In the genomic region with DNA sequence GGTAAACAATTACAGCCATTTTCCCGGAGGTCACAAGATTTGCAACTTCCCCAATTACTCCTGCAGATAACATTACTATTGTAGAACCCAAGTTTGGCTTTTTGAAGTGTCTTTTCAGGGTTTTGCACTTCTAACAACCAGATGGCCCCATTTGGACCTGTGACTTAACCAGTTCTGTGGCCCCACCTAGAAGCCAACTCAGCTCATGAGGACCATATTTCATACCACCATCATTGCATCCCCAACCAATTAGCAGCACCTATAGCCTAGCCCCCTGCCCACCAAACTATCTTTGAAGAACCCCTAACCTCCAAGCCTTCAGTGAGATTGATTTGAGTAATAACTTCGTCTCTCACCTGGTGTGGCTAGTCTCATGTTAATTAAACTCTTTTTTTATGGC, we compare ENCODE assay signal across 20 cellular contexts. TPM values are rescaled to one million over a fixed set of nuclear protein-coding genes. Genes with fewer than 3 reads are reported as not detected.
DNase-seq lines count a peak whose midpoint lies in the region; ATAC-seq and TF ChIP-seq lines count a peak whose summit lies in the region.
"Had no signal": no experiment of that assay in that cellular context is flagged by ENCODE, and none has a peak within 500 bp of the region (broad histone marks: within the 10 kb centered on the region; RNA-seq: fewer than 3 reads in every experiment).

No MANE protein-coding gene starts in this region.

- no peak overlapping the region for H2BK120ac ChIP-seq in mesendoderm (ENCODE audit: low read depth, low read length)

- H3K27ac ChIP-seq in GM23338 (ENCODE audit: low read depth): peak overlapping the region; percentile 92
- peak overlapping the region; percentile 96 for H3K27ac ChIP-seq in HUES64 (ENCODE audit: low read depth, low read length)
- peak overlapping the region; percentile 39 for H3K27ac ChIP-seq in mesendoderm (ENCODE audit: low read depth, low read length)
- no peak overlapping the region for H3K27ac ChIP-seq in WERI-Rb-1
- H3K27ac ChIP-seq: 22Rv1, A549 had no signal

- POLR2A ChIA-PET in GM10248 (lab: Yijun Ruan, JAX): no interaction called here

- no peaks in the 10 kb centered on the region for H3K79me2 ChIP-seq in GM23338 (replicated peaks; ENCODE audit: insufficient read depth)
- H3K79me2 ChIP-seq in mesendoderm (ENCODE audit: control insufficient read depth, insufficient read depth, low read length): no peaks in the 10 kb centered on the region

- H3K4me1 ChIP-seq in GM23338 (ENCODE audit: insufficient read depth): peaks cover 27% of the 10 kb centered on the region
- peaks cover 39% of the 10 kb centered on the region for H3K4me1 ChIP-seq in HUES64 (ENCODE audit: insufficient read depth, low read length)
- peaks cover 8% of the 10 kb centered on the region for H3K4me1 ChIP-seq in mesendoderm (ENCODE audit: control insufficient read depth, low read depth, low read length)
- H3K4me1 ChIP-seq: A549 had no signal

- no peak overlapping the region for H3K56ac ChIP-seq in mesendoderm (ENCODE audit: low read length)

- no peak overlapping the region for H2BK15ac ChIP-seq in mesendoderm (replicated peaks; ENCODE audit: low read depth)

- DNase-seq in GM23338 (ENCODE audit: low spot score) (peak; percentile 20), glutamatergic neuron (no peak), mesendoderm (no peak), WERI-Rb-1 (no peak), SKM-1 treated with dmso at 0.1 percent for 144 hours (lab: John Stamatoyannopoulos, UW; ENCODE audit: unreplicated experiment) (no peak), GM10248 (ENCODE audit: extremely low spot score) (no peak)
- DNase-seq: AML-193; Calu3; CD4-positive, alpha-beta memory T cell; DMS79 treated with DMSO at 0.1 percent for 48 hours; GF-D8; HFFc6; IMR-90 had no signal

- no peak overlapping the region for H4K8ac ChIP-seq in mesendoderm (ENCODE audit: low read depth, low read length)

- H3K36me3 Mint-ChIP-seq in GM23338 (ENCODE audit: low read depth): peaks cover 13% of the 10 kb centered on the region
- no peaks in the 10 kb centered on the region for H3K36me3 Mint-ChIP-seq in glutamatergic neuron (ENCODE audit: unreplicated experiment)
- H3K36me3 Mint-ChIP-seq: CD4-positive, alpha-beta memory T cell had no signal

- no peak overlapping the region for H4K5ac ChIP-seq in mesendoderm (ENCODE audit: low read length)

- H3K18ac ChIP-seq in mesendoderm (ENCODE audit: low read length): peak overlapping the region; percentile 84

- TF ChIP-seq CTCF in GM23338 (conservative IDR thresholded peaks at IDR 0.05; ENCODE audit: low read depth in 2 of 2) (no peak), glutamatergic neuron (IDR thresholded peaks at IDR 0.05; ENCODE audit: partially characterized antibody, unreplicated experiment) (no peak), WERI-Rb-1 (IDR thresholded peaks at IDR 0.05; ENCODE audit: low read depth, low read length) (no peak), GM10248 (IDR thresholded peaks at IDR 0.05; ENCODE audit: control extremely low read depth, extremely low read depth, low read depth, missing control alignments) (no peak)

- H3K27me3 Mint-ChIP-seq in GM23338 (ENCODE audit: insufficient read depth, low read depth, poor library complexity) (peaks cover 5% of the 10 kb centered on the region), glutamatergic neuron (ENCODE audit: unreplicated experiment) (peaks cover 2% of the 10 kb centered on the region)

- peaks cover 6% of the 10 kb centered on the region; the same call in 1 of the 2 replicates for H3K9me2 ChIP-seq in GM23338 (ENCODE audit: insufficient read depth)

- peak overlapping the region; percentile 21 for H3K9ac ChIP-seq in HUES64 (ENCODE audit: low read depth, low read length)
- no peak overlapping the region for H3K9ac ChIP-seq in mesendoderm (ENCODE audit: low read length)

- no peaks in the 10 kb centered on the region for H4K20me1 ChIP-seq in GM23338 (replicated peaks; ENCODE audit: insufficient read depth)

- H2AFZ ChIP-seq in GM23338: no peak overlapping the region

- CTCF ChIA-PET in GM10248 (lab: Yijun Ruan, JAX): interaction anchor here (1.2 kb wide), 1 partner anchor 18 kb away, joined by 3 read pairs; no protein-coding TSS in a partner anchor

- peak overlapping the region; percentile 41 for H2BK5ac ChIP-seq in mesendoderm (ENCODE audit: low read length)

- peak overlapping the region; percentile 3 for H3K4me3 ChIP-seq in GM23338
- H3K4me3 ChIP-seq in HUES64 (ENCODE audit: low read length): peak overlapping the region; percentile 17; the same call in 1 of the 2 replicates
- H3K4me3 ChIP-seq in mesendoderm (ENCODE audit: low read length): no peak overlapping the region
- no peak overlapping the region for H3K4me3 ChIP-seq in WERI-Rb-1 (ENCODE audit: low read depth, low read length)
- H3K4me3 ChIP-seq: A549, GM12878, K562 had no signal

- H3K27me3 ChIP-seq in GM23338 (ENCODE audit: insufficient read depth) (no peaks in the 10 kb centered on the region), HUES64 (ENCODE audit: insufficient read depth, low read length) (no peaks in the 10 kb centered on the region), mesendoderm (ENCODE audit: insufficient read depth, low read length, poor library complexity) (no peaks in the 10 kb centered on the region), WERI-Rb-1 (ENCODE audit: insufficient read depth, low read depth, severe bottlenecking) (no peaks in the 10 kb centered on the region)

- H3K4me1 Mint-ChIP-seq in GM23338 (peaks cover 37% of the 10 kb centered on the region), glutamatergic neuron (ENCODE audit: low read depth, unreplicated experiment) (peaks cover 17% of the 10 kb centered on the region)
- H3K4me1 Mint-ChIP-seq: CD4-positive, alpha-beta memory T cell had no signal

- H3K4me2 ChIP-seq in GM23338: peak overlapping the region; percentile 35
- H3K4me2 ChIP-seq in mesendoderm (ENCODE audit: low read length): no peak overlapping the region
- H3K4me2 ChIP-seq: A549 had no signal

- peak; percentile 30; the same call in 2 of the 3 replicates for ATAC-seq in GM23338
- ATAC-seq: A549, GM12878, HCT116, K562 had no signal

- H3K36me3 ChIP-seq in GM23338 (ENCODE audit: insufficient read depth) (no peaks in the 10 kb centered on the region), HUES64 (ENCODE audit: insufficient read depth, low read length) (no peaks in the 10 kb centered on the region), mesendoderm (ENCODE audit: control insufficient read depth, insufficient read depth, low read length) (no peaks in the 10 kb centered on the region), WERI-Rb-1 (no peaks in the 10 kb centered on the region)

- H3K9me3 Mint-ChIP-seq in GM23338 (peaks cover 16% of the 10 kb centered on the region), glutamatergic neuron (ENCODE audit: unreplicated experiment) (peaks cover 5% of the 10 kb centered on the region)

- no peak overlapping the region for H3K23ac ChIP-seq in mesendoderm (ENCODE audit: low read length)

- H3K9me3 ChIP-seq in HUES64 (ENCODE audit: insufficient read depth, low read depth, low read length): peaks cover 5% of the 10 kb centered on the region; the same call in 1 of the 2 replicates
- H3K9me3 ChIP-seq in WERI-Rb-1 (ENCODE audit: severe bottlenecking): no peaks in the 10 kb centered on the region
- H3K9me3 ChIP-seq: A549 had no signal

- peaks cover 5% of the 10 kb centered on the region; the same call in 1 of the 2 replicates for H3F3A ChIP-seq in GM23338 (replicated peaks; ENCODE audit: low read depth)

- peak overlapping the region; percentile 68 for H3K27ac Mint-ChIP-seq in GM23338
- H3K27ac Mint-ChIP-seq in glutamatergic neuron (ENCODE audit: unreplicated experiment): peak overlapping the region; percentile 71
- H3K27ac Mint-ChIP-seq: CD4-positive, alpha-beta memory T cell; HFFc6 had no signal

- no peak overlapping the region for H3K4ac ChIP-seq in mesendoderm (ENCODE audit: low read depth, low read length)

- peak overlapping the region; percentile 53 for H3K4me3 Mint-ChIP-seq in GM23338
- H3K4me3 Mint-ChIP-seq in glutamatergic neuron (ENCODE audit: unreplicated experiment): no peak overlapping the region
- H3K4me3 Mint-ChIP-seq: CD14-positive monocyte; CD4-positive, alpha-beta memory T cell; HFFc6 had no signal

- no peak overlapping the region for H2AK5ac ChIP-seq in mesendoderm (ENCODE audit: low read length)

- no peaks in the 10 kb centered on the region for H3K79me1 ChIP-seq in mesendoderm (ENCODE audit: low read length)

- 28% methylated on average over 2 of the region's 2 CpGs for WGBS in HUES64
- WGBS in mesendoderm (ENCODE audit: extremely low coverage, insufficient coverage, low lambda C conversion rate): no CpG with 5 or more reads among the region's 2 CpGs

TF ChIP-seq in GM23338, 12 proteins besides CTCF, POLR2A, EP300 and RAD21 (continues in another document):
- no peak for TF ChIP-seq STAT1 (IDR thresholded peaks at IDR 0.05; ENCODE audit: unreplicated experiment)

RNA-seq across cellular contexts. Expression of a gene that starts 51.3 kb away (rescaled TPM):
- total RNA-seq in GM23338 (2014; rRNA removed; shearing (Covaris generic)): 63.1 and 74.4 TPM in 2 replicates
- polyA plus RNA-seq in GM23338 (2016; fragmentation: Nextera tagmentation; extraction: Ambion mirVana): 19.7 and 21.4 TPM in 2 replicates
- polyA plus RNA-seq in HUES64 (2013, experiment 1 of 2): 23.7 TPM
- polyA plus RNA-seq in HUES64 (2013, experiment 2 of 2): 26.9 TPM
- 74.1 TPM for total RNA-seq in glutamatergic neuron (ENCODE audit: unreplicated experiment)
- 36.4 TPM for polyA plus RNA-seq in mesendoderm (2013, experiment 1 of 2)
- polyA plus RNA-seq in mesendoderm (2013, experiment 2 of 2): 36.6 TPM

Comparison
In these comparisons a context has a peak if more than half of its experiments do, and no peak if none do; other contexts are left out.
1. H3K4me3 ChIP-seq: peak in GM23338 (single experiment) and HUES64 (single experiment); none in mesendoderm (single experiment) and WERI-Rb-1 (single experiment).